In genomic region chr3:46954178-46954577, GRCh38 we compare ENCODE assay signal across 11 cellular contexts. TPM values are rescaled to one million over a fixed set of nuclear protein-coding genes. Genes with fewer than 3 reads are reported as not detected.
DNase-seq lines count a peak whose midpoint lies in the region; ATAC-seq lines count a peak whose summit lies in the region.
"Had no signal": no experiment of that assay in that cellular context is flagged by ENCODE, and none has a peak within 500 bp of the region (broad histone marks: within the 10 kb centered on the region; RNA-seq: fewer than 3 reads in every experiment).

No MANE protein-coding gene starts in this region.

- DNase-seq in stimulated activated naive CD8-positive, alpha-beta T cell treated with anti-CD3 and anti-CD28 coated beads, Interleukin-15, Interleukin-2, amounts not matched to agents 100 U/mL and 50 U/mL, for 24 hours = no peak
- DNase-seq in T-helper 17 cell = no peak
- DNase-seq in immature natural killer cell = no peak
- no peak for DNase-seq in NCI-H1092 (lab: John Stamatoyannopoulos, UW)
- DNase-seq in NCI-H2107 treated with DMSO at 0.1 percent for 48 hours (lab: John Stamatoyannopoulos, UW; ENCODE audit: unreplicated experiment) = no peak
- DNase-seq: effector CD4-positive, alpha-beta T cell; NCI-H1105; PC-3 had no signal

- peak overlapping the region; percentile 65 for H3K4me3 Mint-ChIP-seq in stimulated activated naive CD8-positive, alpha-beta T cell treated with anti-CD3 and anti-CD28 coated beads, Interleukin-15, Interleukin-2, amounts not matched to agents 100 ng/mL and 50 ng/mL, for 24 hours
- H3K4me3 Mint-ChIP-seq in T-helper 17 cell = peak overlapping the region; percentile 86
- peak overlapping the region; percentile 73 to 87 (median 76) for H3K4me3 Mint-ChIP-seq in immature natural killer cell

- no peak for ATAC-seq in stimulated activated naive CD8-positive, alpha-beta T cell treated with anti-CD3 and anti-CD28 coated beads, Interleukin-15, Interleukin-2, amounts not matched to agents 100 U/mL and 50 U/mL, for 24 hours
- ATAC-seq in T-helper 17 cell (no peak), GM18861 (IDR thresholded peaks at IDR 0.05; ENCODE audit: unreplicated experiment) (no peak), GM21737 (IDR thresholded peaks at IDR 0.05; ENCODE audit: unreplicated experiment) (no peak)

- no peaks in the 10 kb centered on the region for H3K9me3 Mint-ChIP-seq in stimulated activated naive CD8-positive, alpha-beta T cell treated with anti-CD3 and anti-CD28 coated beads, Interleukin-15, Interleukin-2, amounts not matched to agents 100 ng/mL and 50 ng/mL, for 24 hours
- peaks cover 0 to 2% (median 0%) of the 10 kb centered on the region in 6 donors for H3K9me3 Mint-ChIP-seq in immature natural killer cell

- no peaks in the 10 kb centered on the region for H3K9me3 ChIP-seq in T-helper 17 cell (ENCODE audit: control insufficient read depth, low read length, poor library complexity, severe bottlenecking)

- peaks cover 42% of the 10 kb centered on the region for H3K36me3 Mint-ChIP-seq in stimulated activated naive CD8-positive, alpha-beta T cell treated with anti-CD3 and anti-CD28 coated beads, Interleukin-15, Interleukin-2, amounts not matched to agents 100 ng/mL and 50 ng/mL, for 24 hours (ENCODE audit: low read depth)
- no peaks in the 10 kb centered on the region for H3K36me3 Mint-ChIP-seq in T-helper 17 cell (ENCODE audit: low read depth)
- H3K36me3 Mint-ChIP-seq in immature natural killer cell = peaks cover 0 to 3% (median 0%) of the 10 kb centered on the region in 3 donors

- peaks cover 96% of the 10 kb centered on the region for H3K4me1 Mint-ChIP-seq in stimulated activated naive CD8-positive, alpha-beta T cell treated with anti-CD3 and anti-CD28 coated beads, Interleukin-15, Interleukin-2, amounts not matched to agents 100 ng/mL and 50 ng/mL, for 24 hours (ENCODE audit: low read depth)
- H3K4me1 Mint-ChIP-seq in T-helper 17 cell = peaks cover 75% of the 10 kb centered on the region
- H3K4me1 Mint-ChIP-seq in immature natural killer cell = peaks cover 99% of the 10 kb centered on the region in 2 donors

- peak overlapping the region; percentile 97 for H3K27ac Mint-ChIP-seq in stimulated activated naive CD8-positive, alpha-beta T cell treated with anti-CD3 and anti-CD28 coated beads, Interleukin-15, Interleukin-2, amounts not matched to agents 100 ng/mL and 50 ng/mL, for 24 hours
- H3K27ac Mint-ChIP-seq in T-helper 17 cell (peak overlapping the region; percentile 96), immature natural killer cell (peak overlapping the region; percentile 95 to 99 (median 98))

- no peaks in the 10 kb centered on the region for H3K27me3 Mint-ChIP-seq in stimulated activated naive CD8-positive, alpha-beta T cell treated with anti-CD3 and anti-CD28 coated beads, Interleukin-15, Interleukin-2, amounts not matched to agents 100 ng/mL and 50 ng/mL, for 24 hours
- H3K27me3 Mint-ChIP-seq in T-helper 17 cell (no peaks in the 10 kb centered on the region), immature natural killer cell (ENCODE audit: low read depth in 3 of 3) (peaks cover 6 to 25% (median 21%) of the 10 kb centered on the region in 3 donors)

RNA-seq across cellular contexts. Expression of gene CCDC12, which starts 22.4 kb away (rescaled TPM):
- total RNA-seq in T-helper 17 cell = 10 to 100 TPM; 67.6 to 75.8 TPM
- polyA plus RNA-seq in immature natural killer cell = 100 to 1,000 TPM; 114 to 174 (median 129) TPM

RNA-seq across cellular contexts. Expression of gene NBEAL2, which starts 25.3 kb away (rescaled TPM):
- total RNA-seq in T-helper 17 cell = 100 to 1,000 TPM; 285 to 303 TPM
- 10 to 100 TPM in 1 of 3 donors, 1 to 10 TPM in 2; 7.9 to 28.4 (median 9.9) TPM for polyA plus RNA-seq in immature natural killer cell
